In the genomic region with DNA sequence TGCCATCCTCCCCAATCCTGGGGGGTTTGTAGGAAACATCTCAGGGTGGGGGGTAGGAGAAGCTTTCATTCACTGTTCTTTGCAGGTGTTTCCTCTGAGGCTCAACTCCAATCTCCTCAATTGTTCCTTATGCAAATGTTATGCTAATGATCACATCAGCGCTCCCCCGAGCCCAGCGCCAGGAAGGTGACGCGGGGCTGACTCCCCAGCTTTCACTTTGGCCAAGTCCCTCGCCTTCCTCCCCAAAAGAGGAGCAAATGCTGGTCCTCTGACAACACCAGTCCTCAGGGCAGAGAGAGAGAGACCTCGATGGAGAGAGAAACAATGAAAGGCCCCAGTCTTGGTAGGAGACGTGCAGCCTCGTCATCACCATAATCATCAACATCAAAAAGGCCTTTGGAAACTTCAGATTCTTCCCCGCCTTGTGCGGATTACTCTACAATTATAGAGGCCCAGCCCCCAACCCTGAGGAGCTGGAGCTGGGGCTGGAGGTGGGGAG, we compare ENCODE assay signal across 13 cellular contexts. TPM values are rescaled to one million over a fixed set of nuclear protein-coding genes. Genes with fewer than 3 reads are reported as not detected.
DNase-seq lines count a peak whose midpoint lies in the region; ATAC-seq and TF ChIP-seq lines count a peak whose summit lies in the region.
"Had no signal": no experiment of that assay in that cellular context is flagged by ENCODE, and none has a peak within 500 bp of the region (broad histone marks: within the 10 kb centered on the region; RNA-seq: fewer than 3 reads in every experiment).

No MANE protein-coding gene starts in this region.

- intact Hi-C loops in esophagus squamous epithelium (cut with DNase I): no loop called here
- intact Hi-C loops in ascending aorta (cut with DNase I): no loop called here

- no peaks in the 10 kb centered on the region for H3K79me2 ChIP-seq in osteoblast (ENCODE audit: insufficient read depth, low read length)

- H3K4me3 ChIP-seq in esophagus squamous epithelium: no peak overlapping the region
- H3K4me3 ChIP-seq in osteoblast (ENCODE audit: insufficient read depth, low read length): peak overlapping the region; percentile 13
- H3K4me3 ChIP-seq in ascending aorta: no peak overlapping the region
- H3K4me3 ChIP-seq: right lobe of liver, SJCRH30 had no signal

- H4K20me1 ChIP-seq in osteoblast (ENCODE audit: insufficient read depth, low read length): no peaks in the 10 kb centered on the region

- no peak for TF ChIP-seq POLR2A in esophagus squamous epithelium (IDR thresholded peaks at IDR 0.05)

- H3K36me3 ChIP-seq in esophagus squamous epithelium (no peaks in the 10 kb centered on the region), osteoblast (ENCODE audit: insufficient read depth, low read length) (no peaks in the 10 kb centered on the region), ascending aorta (no peaks in the 10 kb centered on the region)
- H3K36me3 ChIP-seq: right lobe of liver, SJCRH30 had no signal

- H3K9me3 ChIP-seq in esophagus squamous epithelium (no peaks in the 10 kb centered on the region), osteoblast (ENCODE audit: low read depth, low read length) (no peaks in the 10 kb centered on the region), ascending aorta (no peaks in the 10 kb centered on the region)
- H3K9me3 ChIP-seq: right lobe of liver, SJCRH30 had no signal

- H3K4me1 ChIP-seq in esophagus squamous epithelium: peaks cover 14 to 89% (median 22%) of the 10 kb centered on the region in 3 donors
- peaks cover 19% of the 10 kb centered on the region for H3K4me1 ChIP-seq in osteoblast (ENCODE audit: insufficient read depth, low read length)
- no peaks in the 10 kb centered on the region for H3K4me1 ChIP-seq in ascending aorta
- H3K4me1 ChIP-seq: SJCRH30 had no signal

- H3K27me3 ChIP-seq in esophagus squamous epithelium: peaks cover 0 to 46% (median 0%) of the 10 kb centered on the region in 4 donors
- no peaks in the 10 kb centered on the region for H3K27me3 ChIP-seq in osteoblast (ENCODE audit: insufficient read depth, low read length)
- H3K27me3 ChIP-seq in ascending aorta: no peaks in the 10 kb centered on the region
- H3K27me3 ChIP-seq: right lobe of liver had no signal

- no peak for ATAC-seq in HG03025 (IDR thresholded peaks at IDR 0.05; ENCODE audit: low FRiP score, unreplicated experiment)
- ATAC-seq: HCT116, right lobe of liver had no signal

- TF ChIP-seq CTCF in esophagus squamous epithelium (IDR thresholded peaks at IDR 0.05) (no peak), osteoblast (IDR thresholded peaks at IDR 0.05; ENCODE audit: extremely low read depth, low read depth, low read length) (no peak), ascending aorta (IDR thresholded peaks at IDR 0.05) (no peak)

- 32 to 64% methylated on average over 11 of the region's 11 CpGs for whole genome bisulfite sequencing in esophagus squamous epithelium, 2 donors

- DNase-seq in ELR (ENCODE audit: low read depth) (peak; percentile 64), NCI-H1436 (lab: John Stamatoyannopoulos, UW) (peak; percentile 73), esophagus squamous epithelium (lab: John Stamatoyannopoulos, UW) (no peak), osteoblast (ENCODE audit: insufficient read length, low spot score, missing footprints) (peak; percentile 66), ascending aorta (ENCODE audit: low spot score in 2 of 2) (no peak), retina (no peak), activated gamma-delta T cell (lab: John Stamatoyannopoulos, UW) (no peak)
- DNase-seq: NCI-H526 treated with DMSO at 0.1 percent for 48 hours, right lobe of liver, SJCRH30 had no signal

- H2AFZ ChIP-seq in osteoblast (ENCODE audit: low read length): peak overlapping the region; percentile 70

- H3K4me2 ChIP-seq in osteoblast (ENCODE audit: insufficient read depth, low read length): peak overlapping the region; percentile 43

- peak overlapping the region in 3 of 4 donors; percentile 23 to 75 (median 40) for H3K27ac ChIP-seq in esophagus squamous epithelium
- H3K27ac ChIP-seq in osteoblast (ENCODE audit: low read depth, low read length): no peak overlapping the region
- H3K27ac ChIP-seq in ascending aorta: no peak overlapping the region
- H3K27ac ChIP-seq: C4-2B, right lobe of liver, SJCRH30 had no signal

RNA-seq across cellular contexts. Expression of gene PCDH1, which starts 39.1 kb away (rescaled TPM):
- 100 to 1,000 TPM in 1 of 4 donors, 10 to 100 TPM in 3; 51.3 to 131 (median 67.9) TPM for total RNA-seq in esophagus squamous epithelium
- 0.29 and 1.4 TPM in 2 replicates for total RNA-seq in osteoblast
- total RNA-seq in ascending aorta: 165 TPM

Comparison
In these comparisons a context has a peak if more than half of its experiments do, and no peak if none do; other contexts are left out.
1. DNase-seq: peak in ELR (single experiment), NCI-H1436 (single experiment) and osteoblast (single experiment); none in esophagus squamous epithelium (single experiment), ascending aorta (0 of 2), retina (single experiment) and activated gamma-delta T cell (single experiment).
2. H3K27ac ChIP-seq: peak in esophagus squamous epithelium (3 of 4); none in osteoblast (single experiment) and ascending aorta (0 of 2).
3. RNA of gene PCDH1, which starts 39.1 kb away (total RNA-seq): 165 TPM in ascending aorta (single experiment) and 51.3 to 131 TPM in esophagus squamous epithelium; 0.29 to 1.4 TPM in osteoblast; every median in the first group is over 10 times any median in the second.